ENCODE assay signal across 8 cellular contexts in the genomic region with DNA sequence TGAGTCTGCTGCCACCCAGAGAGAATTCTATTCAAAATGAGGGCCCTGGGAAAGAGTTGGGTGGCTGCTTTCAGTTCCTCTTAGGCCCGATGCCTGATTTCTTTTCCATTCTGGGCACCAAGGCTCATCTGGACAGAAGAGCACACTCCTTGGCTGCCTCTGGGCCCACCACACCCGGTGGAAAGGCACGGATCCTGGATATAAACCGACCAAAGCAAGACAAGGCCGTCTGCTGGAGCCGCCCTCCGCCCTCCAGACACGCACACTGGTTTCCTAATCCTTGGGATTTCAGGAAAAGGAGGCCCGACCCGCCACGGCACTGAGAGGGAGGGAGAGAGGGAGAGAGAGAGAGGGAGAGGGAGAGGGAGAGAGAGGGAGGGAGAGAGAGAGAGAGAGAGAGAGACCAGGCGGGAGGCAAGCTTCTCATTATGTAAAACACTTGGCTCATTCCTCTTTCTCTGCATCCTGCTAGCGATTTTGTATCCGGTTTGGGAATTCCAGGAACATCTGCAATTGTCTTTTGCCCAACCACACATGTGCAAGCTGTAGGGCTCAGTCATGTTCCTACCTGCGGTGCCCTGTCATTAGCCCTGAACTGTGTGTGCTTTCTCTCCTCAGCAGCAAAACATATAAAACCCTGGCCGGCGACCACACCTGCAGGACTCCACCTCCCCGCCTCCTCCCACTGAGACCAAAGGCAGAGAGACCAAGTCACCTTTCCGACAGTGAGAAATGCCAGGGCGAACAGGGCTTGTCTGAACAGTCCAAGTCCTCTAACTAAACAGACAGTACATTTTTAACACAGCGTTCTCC.
DNase-seq lines count a peak whose midpoint lies in the region; ATAC-seq and TF ChIP-seq lines count a peak whose summit lies in the region.

No MANE protein-coding gene starts in this region.

- no peaks in the 10 kb centered on the region for H3K36me3 ChIP-seq in BLaER1 treated with 17β-estradiol and CSF1 and Interleukin-3, amounts not matched to agents 10 nM and 100 nM
- no peaks in the 10 kb centered on the region for H3K36me3 ChIP-seq in mucosa of rectum (ENCODE audit: control insufficient read depth in 2 of 2, insufficient read depth in 2 of 2, low read length in 2 of 2)

- no peaks in the 10 kb centered on the region for H3K27me3 ChIP-seq in BLaER1 treated with 17β-estradiol and CSF1 and Interleukin-3, amounts not matched to agents 10 nM and 100 nM
- no peaks in the 10 kb centered on the region for H3K27me3 ChIP-seq in mucosa of rectum (ENCODE audit: control insufficient read depth in 2 of 2, insufficient read depth in 2 of 2, low read length in 2 of 2)

- no peak overlapping the region for H3K9ac ChIP-seq in BLaER1 treated with 17β-estradiol and CSF1 and Interleukin-3, amounts not matched to agents 10 nM and 100 nM
- H3K9ac ChIP-seq in mucosa of rectum (ENCODE audit: low read depth in 1 of 2, low read length in 2 of 2), result peak overlapping the region; percentile 59 to 65

- peak overlapping the region in 8 of 11 experiments; percentile 28 to 91 (median 83); a peak in 14 of 22 replicates for H3K4me2 ChIP-seq in BLaER1 treated with 17β-estradiol and CSF1 and Interleukin-3, amounts not matched to agents 10 nM and 100 nM

- no peak overlapping the region; a peak in 1 of 20 replicates for H3K4me3 ChIP-seq in BLaER1 treated with 17β-estradiol and CSF1 and Interleukin-3, amounts not matched to agents 10 nM and 100 nM
- H3K4me3 ChIP-seq in epithelial cell of proximal tubule (ENCODE audit: low read depth, low read length) (no peak overlapping the region), mucosa of rectum (ENCODE audit: low read length in 2 of 2) (peak overlapping the region; percentile 33 to 36)

- peak; percentile 69 for DNase-seq in NCI-H526 treated with DMSO at 0.1 percent for 48 hours (lab: John Stamatoyannopoulos, UW)
- DNase-seq in epithelial cell of proximal tubule (ENCODE audit: low read depth), result peak; percentile 52
- no peak for DNase-seq in activated CD4-positive, alpha-beta T cell treated with anti-CD3 and anti-CD28 coated beads for 48 hours
- DNase-seq in NCI-H345 treated with DMSO at 0.1 percent for 48 hours (lab: John Stamatoyannopoulos, UW; ENCODE audit: unreplicated experiment), result no peak

- no peaks in the 10 kb centered on the region; a peak in 1 of 22 replicates for H4K20me1 ChIP-seq in BLaER1 treated with 17β-estradiol and CSF1 and Interleukin-3, amounts not matched to agents 10 nM and 100 nM

- ATAC-seq in GM21723 (IDR thresholded peaks at IDR 0.05; ENCODE audit: unreplicated experiment) (no peak), HG03045 (IDR thresholded peaks at IDR 0.05; ENCODE audit: unreplicated experiment) (no peak)

- H3K9me3 ChIP-seq in BLaER1 treated with 17β-estradiol and CSF1 and Interleukin-3, amounts not matched to agents 10 nM and 100 nM (replicated peaks in 1 of 11), result peaks cover 0 to 14% (median under 1%) of the 10 kb centered on the region in 11 experiments; a peak in 8 of 22 replicates
- H3K9me3 ChIP-seq in mucosa of rectum (ENCODE audit: control insufficient read depth in 2 of 2, low read length in 2 of 2), result no peaks in the 10 kb centered on the region

- peak overlapping the region in 1 of 11 experiments; percentile 30; a peak in 1 of 22 replicates for H3K27ac ChIP-seq in BLaER1 treated with 17β-estradiol and CSF1 and Interleukin-3, amounts not matched to agents 10 nM and 100 nM
- H3K27ac ChIP-seq in mucosa of rectum (ENCODE audit: low read depth in 2 of 2, low read length in 2 of 2), result peak overlapping the region; percentile 90

- no peak for TF ChIP-seq CTCF in epithelial cell of proximal tubule (conservative IDR thresholded peaks at IDR 0.05; ENCODE audit: low read depth, low read length)

- peaks cover 0 to 70% (median 59%) of the 10 kb centered on the region in 10 experiments; a peak in 16 of 20 replicates for H3K4me1 ChIP-seq in BLaER1 treated with 17β-estradiol and CSF1 and Interleukin-3, amounts not matched to agents 10 nM and 100 nM
- peaks cover 65 to 81% of the 10 kb centered on the region in 2 donors for H3K4me1 ChIP-seq in mucosa of rectum (ENCODE audit: control insufficient read depth in 2 of 2, insufficient read depth in 2 of 2, low read length in 2 of 2)

Comparison
In these comparisons a context has a peak if more than half of its experiments do, and no peak if none do; other contexts are left out.
1. H3K4me3 ChIP-seq: peak in mucosa of rectum (2 of 2); none in BLaER1 treated with 17β-estradiol and CSF1 and Interleukin-3, amounts not matched to agents 10 nM and 100 nM (0 of 10) and epithelial cell of proximal tubule (single experiment).
2. H3K9ac ChIP-seq: peak in mucosa of rectum (2 of 2); none in BLaER1 treated with 17β-estradiol and CSF1 and Interleukin-3, amounts not matched to agents 10 nM and 100 nM (0 of 11).
3. DNase-seq: peak in NCI-H526 treated with DMSO at 0.1 percent for 48 hours (single experiment) and epithelial cell of proximal tubule (single experiment); none in activated CD4-positive, alpha-beta T cell treated with anti-CD3 and anti-CD28 coated beads for 48 hours (single experiment) and NCI-H345 treated with DMSO at 0.1 percent for 48 hours (single experiment).